In the genomic region with DNA sequence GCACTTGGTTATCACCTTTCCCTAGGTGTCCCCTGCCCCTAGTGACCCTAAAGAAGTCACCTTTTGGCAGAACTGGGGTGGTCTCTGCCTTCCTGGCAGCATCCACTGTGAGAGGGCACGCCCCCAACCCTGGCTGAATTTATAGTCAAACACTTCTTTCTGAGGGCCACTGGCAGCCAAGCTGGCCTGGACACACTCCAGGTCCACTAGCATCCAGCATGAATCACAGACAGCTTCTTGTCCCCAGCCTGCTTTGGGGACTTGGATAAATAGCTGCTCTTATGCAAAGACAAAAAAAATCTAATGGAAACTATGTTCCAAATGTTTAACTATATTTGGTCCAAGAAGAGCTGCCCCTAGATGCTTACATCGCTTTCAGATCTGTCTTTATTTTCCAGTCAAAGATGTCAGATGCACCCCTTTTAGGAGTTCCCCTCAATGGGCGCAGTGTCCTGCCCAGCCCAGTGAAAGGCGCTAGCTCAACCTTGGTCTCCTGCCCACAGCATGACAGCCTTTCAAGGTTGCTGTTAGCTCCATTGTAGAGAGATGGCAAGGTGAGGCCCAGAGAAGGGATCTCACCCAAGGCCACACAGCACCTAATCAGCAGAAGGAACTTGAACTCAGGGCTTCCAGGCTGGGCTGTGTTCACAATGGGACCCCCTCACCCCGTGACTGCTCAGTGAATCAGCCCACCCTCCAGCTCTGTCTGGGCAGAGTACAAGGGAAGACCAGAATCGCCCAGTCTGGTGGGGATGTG, we compare ENCODE assay signal across 15 cellular contexts. TPM values are rescaled to one million over a fixed set of nuclear protein-coding genes. Genes with fewer than 3 reads are reported as not detected.
DNase-seq lines count a peak whose midpoint lies in the region; ATAC-seq and TF ChIP-seq lines count a peak whose summit lies in the region.
"Had no signal": no experiment of that assay in that cellular context is flagged by ENCODE, and none has a peak within 500 bp of the region (broad histone marks: within the 10 kb centered on the region; RNA-seq: fewer than 3 reads in every experiment).

No MANE protein-coding gene starts in this region.

- H3K9ac ChIP-seq in mesenchymal stem cell (ENCODE audit: low read length) = no peak overlapping the region
- H3K9ac ChIP-seq: parathyroid adenoma had no signal

- no peak overlapping the region for H4K91ac ChIP-seq in mesenchymal stem cell (ENCODE audit: low read length)

- H2BK120ac ChIP-seq in mesenchymal stem cell (ENCODE audit: low read depth, low read length) = no peak overlapping the region

- H2BK15ac ChIP-seq in mesenchymal stem cell (ENCODE audit: low read depth, poor library complexity, severe bottlenecking) = no peak overlapping the region

- no peak for TF ChIP-seq EP300 in gastroesophageal sphincter (IDR thresholded peaks at IDR 0.05)

- no peak for TF ChIP-seq POLR2A in gastroesophageal sphincter (IDR thresholded peaks at IDR 0.05)

- no peak for TF ChIP-seq CTCF in gastroesophageal sphincter (IDR thresholded peaks at IDR 0.05)
- no peak for TF ChIP-seq CTCF in CD14-positive monocyte (IDR thresholded peaks at IDR 0.05)
- no peak for TF ChIP-seq CTCF in hepatocyte (IDR thresholded peaks at IDR 0.05; ENCODE audit: poor library complexity)

- H3K23ac ChIP-seq in mesenchymal stem cell (ENCODE audit: low read length in 2 of 2) = no peak overlapping the region

- H3K27me3 Mint-ChIP-seq in CD14-positive monocyte (ENCODE audit: low read depth in 3 of 3) = peaks cover 13 to 22% (median 19%) of the 10 kb centered on the region in 3 donors

- no peaks in the 10 kb centered on the region for H3K9me3 Mint-ChIP-seq in CD14-positive monocyte
- H3K9me3 Mint-ChIP-seq: effector memory CD8-positive, alpha-beta T cell had no signal

- H2AFZ ChIP-seq in mesenchymal stem cell (ENCODE audit: low read depth, low read length) (no peak overlapping the region), hepatocyte (no peak overlapping the region)
- H2AFZ ChIP-seq: parathyroid adenoma had no signal

- no peak overlapping the region for H3K4ac ChIP-seq in mesenchymal stem cell (ENCODE audit: low read depth in 1 of 2, low read length in 2 of 2)

- no peak overlapping the region for H3K14ac ChIP-seq in mesenchymal stem cell (ENCODE audit: low read length in 2 of 2)

- H3K4me2 ChIP-seq in mesenchymal stem cell (ENCODE audit: low read length, poor library complexity, severe bottlenecking) (no peak overlapping the region), hepatocyte (no peak overlapping the region)

- H3K36me3 ChIP-seq in H7 (replicated peaks; ENCODE audit: control insufficient read depth, insufficient read depth, low read length) = peaks cover 1% of the 10 kb centered on the region
- H3K36me3 ChIP-seq in gastroesophageal sphincter = peaks cover 0 to 51% of the 10 kb centered on the region in 2 donors
- H3K36me3 ChIP-seq in mesenchymal stem cell (ENCODE audit: control insufficient read depth in 1 of 2, insufficient read depth in 2 of 2, low read depth in 1 of 2, low read length in 2 of 2) = no peaks in the 10 kb centered on the region
- no peaks in the 10 kb centered on the region for H3K36me3 ChIP-seq in hepatocyte (replicated peaks; ENCODE audit: insufficient read depth, low read depth)

- no peaks in the 10 kb centered on the region for H3K79me2 ChIP-seq in hepatocyte
- H3K79me2 ChIP-seq: parathyroid adenoma had no signal

- no peaks in the 10 kb centered on the region for H3K9me3 ChIP-seq in gastroesophageal sphincter
- H3K9me3 ChIP-seq in mesenchymal stem cell (ENCODE audit: control insufficient read depth, low read length) = peaks cover 7% of the 10 kb centered on the region
- H3K9me3 ChIP-seq in hepatocyte (ENCODE audit: low read depth) = no peaks in the 10 kb centered on the region

- peaks cover 4 to 100% (median 34%) of the 10 kb centered on the region in 3 donors for H3K4me1 ChIP-seq in gastroesophageal sphincter
- H3K4me1 ChIP-seq in mesenchymal stem cell (ENCODE audit: control insufficient read depth, insufficient read depth, low read depth, low read length) = peaks cover 18% of the 10 kb centered on the region
- H3K4me1 ChIP-seq in hepatocyte (ENCODE audit: insufficient read depth) = peaks cover 10% of the 10 kb centered on the region
- H3K4me1 ChIP-seq: foreskin keratinocyte, parathyroid adenoma had no signal

- DNase-seq in H7 = peak; percentile 32
- no peak for DNase-seq in mesenchymal stem cell
- peak; percentile 82 for DNase-seq in superior temporal gyrus (ENCODE audit: extremely low spot score)
- DNase-seq in ureter (ENCODE audit: low spot score) = no peak
- no peak for DNase-seq in NCI-H69 (lab: John Stamatoyannopoulos, UW)
- no peak for DNase-seq in CD14-positive monocyte (ENCODE audit: low spot score)
- no peak for DNase-seq in hepatocyte (ENCODE audit: low spot score)
- DNase-seq: activated effector memory CD4-positive, alpha-beta T cell treated with Interleukin-2 at 50 U/mL for 16 hours; Calu3; effector memory CD8-positive, alpha-beta T cell; foreskin keratinocyte; NCI-H1048 had no signal

- no peaks in the 10 kb centered on the region for H3K79me1 ChIP-seq in mesenchymal stem cell (replicated peaks; ENCODE audit: low read length, poor library complexity, severe bottlenecking)

- no peak for ATAC-seq in gastroesophageal sphincter
- ATAC-seq: effector memory CD8-positive, alpha-beta T cell; foreskin keratinocyte; SK-N-SH treated with all-trans-retinoic acid at 6 μM for 48 hours had no signal

- H2BK5ac ChIP-seq in mesenchymal stem cell (ENCODE audit: low read depth, low read length, poor library complexity, severe bottlenecking) = no peak overlapping the region

- no peaks in the 10 kb centered on the region for H3K4me1 Mint-ChIP-seq in CD14-positive monocyte

- no peaks in the 10 kb centered on the region for H4K20me1 ChIP-seq in hepatocyte (ENCODE audit: insufficient read depth, poor library complexity, severe bottlenecking)

- H2AK5ac ChIP-seq in mesenchymal stem cell (ENCODE audit: low read length, severe bottlenecking) = no peak overlapping the region

- H2BK12ac ChIP-seq in mesenchymal stem cell (ENCODE audit: low read length in 2 of 2) = no peak overlapping the region

- peak overlapping the region; percentile 38 for H4K8ac ChIP-seq in mesenchymal stem cell (ENCODE audit: low read length)

- H3K4me3 ChIP-seq in H7 (ENCODE audit: insufficient read depth, low read depth, low read length) (no peak overlapping the region), gastroesophageal sphincter (no peak overlapping the region), mesenchymal stem cell (ENCODE audit: insufficient read depth in 1 of 2, low read depth in 1 of 2, low read length in 2 of 2) (no peak overlapping the region), hepatocyte (no peak overlapping the region)

- H3K27ac Mint-ChIP-seq in CD14-positive monocyte = no peak overlapping the region
- H3K27ac Mint-ChIP-seq: effector memory CD8-positive, alpha-beta T cell had no signal

- H3K18ac ChIP-seq in mesenchymal stem cell (ENCODE audit: low read depth in 1 of 2, low read length in 2 of 2) = no peak overlapping the region

- H3K9me2 ChIP-seq in hepatocyte (replicated peaks; ENCODE audit: insufficient read depth) = no peaks in the 10 kb centered on the region

- no peak overlapping the region for H3K4me3 Mint-ChIP-seq in CD14-positive monocyte
- H3K4me3 Mint-ChIP-seq: effector memory CD8-positive, alpha-beta T cell had no signal

- H3K27me3 ChIP-seq in H7 (ENCODE audit: control insufficient read depth, insufficient read depth, low read length) (no peaks in the 10 kb centered on the region), gastroesophageal sphincter (no peaks in the 10 kb centered on the region), mesenchymal stem cell (ENCODE audit: control insufficient read depth in 1 of 2, insufficient read depth in 1 of 2, low read length in 2 of 2) (peaks cover 56 to 84% of the 10 kb centered on the region in 2 experiments), hepatocyte (no peaks in the 10 kb centered on the region)

- intact Hi-C loops in CD14-positive monocyte (cut with micrococcal nuclease) = no loop called here

- no peaks in the 10 kb centered on the region for H3K36me3 Mint-ChIP-seq in CD14-positive monocyte

- 31 to 40% methylated on average over 1 to 3 of the region's 6 CpGs for WGBS in gastroesophageal sphincter (ENCODE audit: low coverage in 1 of 2), 2 donors
- WGBS in mesenchymal stem cell = 87% methylated on average over 6 of the region's 6 CpGs
- 96% methylated on average over 6 of the region's 6 CpGs for WGBS in hepatocyte (ENCODE audit: low lambda C conversion rate, missing lambda C conversion rate)

- H3K27ac ChIP-seq in gastroesophageal sphincter (peak overlapping the region; percentile 74 to 99 (median 94)), mesenchymal stem cell (ENCODE audit: low read length, poor library complexity, severe bottlenecking) (no peak overlapping the region), hepatocyte (no peak overlapping the region)
- H3K27ac ChIP-seq: foreskin keratinocyte, parathyroid adenoma had no signal

RNA-seq across cellular contexts. Expression of a gene that starts 7.0 kb away (rescaled TPM):
- 20.9 and 22.1 TPM in 2 replicates for total RNA-seq in H7 (2014; rRNA removed; shearing (Covaris generic))
- total RNA-seq in gastroesophageal sphincter (100 to 1,000 TPM in 3 of 4 donors, 10 to 100 TPM in 1; 43.2 to 244 (median 179) TPM), ureter (32.8 TPM), hepatocyte (6.4 and 6.5 TPM in 2 replicates)
- polyA plus RNA-seq in mesenchymal stem cell (2013, experiment 1 of 2) = 3.3 TPM
- 2.9 TPM for polyA plus RNA-seq in mesenchymal stem cell (2013, experiment 2 of 2)
- polyA plus RNA-seq in CD14-positive monocyte (not detected), hepatocyte (4.6 and 5.1 TPM in 2 replicates)
- total RNA-seq: foreskin keratinocyte had no signal
- polyA plus RNA-seq: foreskin keratinocyte had no signal

RNA-seq across cellular contexts. Expression of a gene that starts 15.6 kb away (rescaled TPM):
- not detected in 2 replicates for total RNA-seq in H7 (2014; rRNA removed; shearing (Covaris generic))
- total RNA-seq in gastroesophageal sphincter (not detected), ureter (not detected), hepatocyte (6.5 and 8.8 TPM in 2 replicates)
- 0.91 TPM for polyA plus RNA-seq in mesenchymal stem cell (2013, experiment 1 of 2)
- 1.2 TPM for polyA plus RNA-seq in mesenchymal stem cell (2013, experiment 2 of 2)
- polyA plus RNA-seq in CD14-positive monocyte (not detected), hepatocyte (5.8 and 8.6 TPM in 2 replicates)
- total RNA-seq: Calu3, foreskin keratinocyte had no signal
- polyA plus RNA-seq: foreskin keratinocyte had no signal

RNA-seq across cellular contexts. Expression of a gene that starts 15.7 kb away (rescaled TPM):
- 0.17 TPM in 1 of 2 replicates, not detected in the other for total RNA-seq in H7 (2014; rRNA removed; shearing (Covaris generic))
- total RNA-seq in gastroesophageal sphincter (not detected), ureter (0.18 TPM), hepatocyte (not detected in 2 replicates)
- 0.01 TPM for polyA plus RNA-seq in mesenchymal stem cell (2013, experiment 1 of 2)
- polyA plus RNA-seq in mesenchymal stem cell (2013, experiment 2 of 2) = 0.01 TPM
- polyA plus RNA-seq in CD14-positive monocyte (not detected), hepatocyte (0.10 and 0.56 TPM in 2 replicates)
- total RNA-seq: Calu3, foreskin keratinocyte had no signal
- polyA plus RNA-seq: foreskin keratinocyte had no signal

RNA-seq across cellular contexts. Expression of a gene that starts 31.4 kb away (rescaled TPM):
- 28.2 and 32.3 TPM in 2 replicates for total RNA-seq in H7 (2014; rRNA removed; shearing (Covaris generic))
- total RNA-seq in gastroesophageal sphincter = 10 to 100 TPM; 21.1 to 36.9 (median 29.4) TPM
- polyA plus RNA-seq in mesenchymal stem cell (2013, experiment 1 of 2) = 10.6 TPM
- 10.0 TPM for polyA plus RNA-seq in mesenchymal stem cell (2013, experiment 2 of 2)
- total RNA-seq in ureter = 19.8 TPM
- polyA plus RNA-seq in CD14-positive monocyte = 10 to 100 TPM in 1 of 2 donors, 1 to 10 TPM in 1; 9.0 to 10.8 TPM
- 15.4 and 18.2 TPM in 2 replicates for total RNA-seq in hepatocyte
- polyA plus RNA-seq in hepatocyte = 16.8 TPM in 2 replicates

RNA-seq across cellular contexts. Expression of a gene that starts 54.2 kb away (rescaled TPM):
- total RNA-seq in H7 (2014; rRNA removed; shearing (Covaris generic)) = 0.14 and 1.6 TPM in 2 replicates
- 1 to 10 TPM in 3 of 4 donors, under 1 TPM in 1; 0.12 to 7.5 (median 3.0) TPM for total RNA-seq in gastroesophageal sphincter
- 0.64 TPM for polyA plus RNA-seq in mesenchymal stem cell (2013, experiment 1 of 2)
- 0.53 TPM for polyA plus RNA-seq in mesenchymal stem cell (2013, experiment 2 of 2)
- total RNA-seq in ureter = 9.4 TPM
- polyA plus RNA-seq in CD14-positive monocyte = not detected
- 0.96 and 1.8 TPM in 2 replicates for total RNA-seq in hepatocyte
- 2.5 and 3.0 TPM in 2 replicates for polyA plus RNA-seq in hepatocyte

Comparison
In these comparisons a context has a peak if more than half of its experiments do, and no peak if none do; other contexts are left out.
1. DNase-seq: peak in H7 (single experiment) and superior temporal gyrus (single experiment); none in mesenchymal stem cell (single experiment), ureter (single experiment), NCI-H69 (single experiment), CD14-positive monocyte (single experiment) and hepatocyte (single experiment).
2. H3K27ac ChIP-seq: peak in gastroesophageal sphincter (4 of 4); none in mesenchymal stem cell (single experiment) and hepatocyte (single experiment).